1 cellular context compared by ENCODE assay signal in genomic region chr2:71923887-71924533, GRCh38.
A peak's percentile ranks its signal among the peaks of the same experiment; 100 is the strongest.
TF ChIP-seq lines count a peak whose summit lies in the region.

No MANE protein-coding gene starts in this region.

TF ChIP-seq in K562, 482 proteins besides CTCF, POLR2A, EP300 and RAD21 (continued from another document):
- no peak for TF ChIP-seq TSHZ1 (CRISPR knock-in tag; IDR thresholded peaks at IDR 0.05)
- TF ChIP-seq TEAD1 (CRISPR knock-in tag; IDR thresholded peaks at IDR 0.05) = no peak
- 0 out of 2 replicates have a peak, but pooled peaks have one; percentile 22 for TF ChIP-seq RB1 (IDR thresholded peaks at IDR 0.05; ENCODE audit: low read depth)
- no peak for TF ChIP-seq FOXP1 (CRISPR knock-in tag; IDR thresholded peaks at IDR 0.05)
- no peak for TF ChIP-seq ARNT (IDR thresholded peaks at IDR 0.05)
- TF ChIP-seq JUNB (CRISPR knock-in tag; conservative IDR thresholded peaks at IDR 0.05) = no peak
- no peak for TF ChIP-seq DDX20 (tag; IDR thresholded peaks at IDR 0.05; ENCODE audit: low read depth)
- no peak for TF ChIP-seq SMARCA4 (IDR thresholded peaks at IDR 0.05)
- no peak for TF ChIP-seq GMEB1 (CRISPR knock-in tag; IDR thresholded peaks at IDR 0.05)
- 0 out of 2 replicates have a peak, but pooled peaks have one; percentile 36 for TF ChIP-seq THRB (CRISPR knock-in tag; conservative IDR thresholded peaks at IDR 0.05)
- TF ChIP-seq SMC3 (conservative IDR thresholded peaks at IDR 0.05; ENCODE audit: insufficient read depth, low read depth, low read length) = peak; percentile 83
TF ChIP-seq in K562: peak in this region for 7.
